Comparison of ENCODE assay signal across 16 cellular contexts in genomic region chr3:118505784-118506183, GRCh38.
A peak's percentile ranks its signal among the peaks of the same experiment; 100 is the strongest.
DNase-seq lines count a peak whose midpoint lies in the region; ATAC-seq and TF ChIP-seq lines count a peak whose summit lies in the region.
"Had no signal": no experiment of that assay in that cellular context is flagged by ENCODE, and none has a peak within 500 bp of the region (broad histone marks: within the 10 kb centered on the region; RNA-seq: fewer than 3 reads in every experiment).

No MANE protein-coding gene starts in this region.

- no peak overlapping the region for H3K4me3 Mint-ChIP-seq in osteocyte (ENCODE audit: unreplicated experiment)
- H3K4me3 Mint-ChIP-seq: CD4-positive, alpha-beta T cell had no signal

- H3F3A ChIP-seq in SK-N-SH (replicated peaks; ENCODE audit: insufficient read depth), result no peaks in the 10 kb centered on the region

- peak overlapping the region; percentile 35 for H3K27ac Mint-ChIP-seq in osteocyte (ENCODE audit: unreplicated experiment)
- H3K27ac Mint-ChIP-seq: CD4-positive, alpha-beta T cell had no signal

- CTCF ChIA-PET in SK-N-SH (lab: Yijun Ruan, JAX), result no interaction called here

- H3K9ac ChIP-seq in SK-N-SH, result no peak overlapping the region
- H3K9ac ChIP-seq: BLaER1 treated with 17β-estradiol and CSF1 and Interleukin-3, amounts not matched to agents 10 nM and 100 nM; GM23248 had no signal

- POLR2A ChIA-PET in SK-N-SH (lab: Yijun Ruan, JAX), result no interaction called here

- H2AFZ ChIP-seq in SK-N-SH (ENCODE audit: low read depth), result no peak overlapping the region
- H2AFZ ChIP-seq: GM23248 had no signal

- no peaks in the 10 kb centered on the region for H3K36me3 ChIP-seq in SK-N-SH (replicated peaks in 1 of 2; ENCODE audit: control insufficient read depth in 1 of 2, insufficient read depth in 2 of 2, low read length in 1 of 2)
- H3K36me3 ChIP-seq: BLaER1 treated with 17β-estradiol and CSF1 and Interleukin-3, amounts not matched to agents 10 nM and 100 nM had no signal

- no peaks in the 10 kb centered on the region for H3K79me2 ChIP-seq in SK-N-SH (ENCODE audit: insufficient read depth)

- H3K4me2 ChIP-seq in SK-N-SH, result no peak overlapping the region
- H3K4me2 ChIP-seq: BLaER1 treated with 17β-estradiol and CSF1 and Interleukin-3, amounts not matched to agents 10 nM and 100 nM had no signal

- no peaks in the 10 kb centered on the region for H3K9me3 Mint-ChIP-seq in osteocyte (ENCODE audit: unreplicated experiment)
- H3K9me3 Mint-ChIP-seq: CD4-positive, alpha-beta T cell had no signal

- DNase-seq in SK-N-SH, result no peak
- DNase-seq in HS-5 (ENCODE audit: low read depth), result peak; percentile 24
- peak; percentile 20 for DNase-seq in astrocyte of the hippocampus (ENCODE audit: low read depth, low spot score)
- no peak for DNase-seq in osteocyte (ENCODE audit: extremely low spot score, unreplicated experiment)
- DNase-seq in NCI-H526 treated with DMSO at 0.1 percent for 48 hours (lab: John Stamatoyannopoulos, UW), result no peak
- DNase-seq: Calu3; CD4-positive, alpha-beta T cell; DMS 273 treated with DMSO at 0.1 percent for 48 hours; GM23248 had no signal

- H3K27ac ChIP-seq in SK-N-SH (ENCODE audit: low read depth in 2 of 2, low read length in 1 of 2), result no peak overlapping the region
- H3K27ac ChIP-seq: 22Rv1; BLaER1 treated with 17β-estradiol and CSF1 and Interleukin-3, amounts not matched to agents 10 nM and 100 nM; GM23248 had no signal

- no peak for TF ChIP-seq EP300 in SK-N-SH (IDR thresholded peaks at IDR 0.05; ENCODE audit: borderline replicate concordance in 1 of 2, low read depth in 1 of 2, low read length in 1 of 2)

- no peaks in the 10 kb centered on the region for H3K9me2 ChIP-seq in SK-N-SH

- H3K4me1 Mint-ChIP-seq in osteocyte (ENCODE audit: unreplicated experiment), result peaks cover 19% of the 10 kb centered on the region

- ATAC-seq in SK-N-SH treated with all-trans-retinoic acid at 6 μM for 48 hours (peak; percentile 18; the same call in 1 of the 3 replicates), HG02798 (IDR thresholded peaks at IDR 0.05; ENCODE audit: poor library complexity, unreplicated experiment) (no peak), HG03045 (IDR thresholded peaks at IDR 0.05; ENCODE audit: unreplicated experiment) (no peak)
- ATAC-seq: GM12878, HCT116 had no signal

- no peaks in the 10 kb centered on the region for H4K20me1 ChIP-seq in SK-N-SH (ENCODE audit: insufficient read depth)
- H4K20me1 ChIP-seq: BLaER1 treated with 17β-estradiol and CSF1 and Interleukin-3, amounts not matched to agents 10 nM and 100 nM had no signal

- H3K27me3 Mint-ChIP-seq in osteocyte (ENCODE audit: unreplicated experiment), result no peaks in the 10 kb centered on the region
- H3K27me3 Mint-ChIP-seq: CD4-positive, alpha-beta T cell had no signal

- TF ChIP-seq RAD21 in SK-N-SH (IDR thresholded peaks at IDR 0.05; ENCODE audit: low read length), result no peak

- TF ChIP-seq CTCF in SK-N-SH (IDR thresholded peaks at IDR 0.05), result no peak
- no peak for TF ChIP-seq CTCF in osteocyte (IDR thresholded peaks at IDR 0.05)

- no peaks in the 10 kb centered on the region for H3K27me3 ChIP-seq in SK-N-SH (ENCODE audit: insufficient read depth)
- H3K27me3 ChIP-seq: BLaER1 treated with 17β-estradiol and CSF1 and Interleukin-3, amounts not matched to agents 10 nM and 100 nM had no signal

- H3K9me3 ChIP-seq in SK-N-SH, result no peaks in the 10 kb centered on the region
- H3K9me3 ChIP-seq: BLaER1 treated with 17β-estradiol and CSF1 and Interleukin-3, amounts not matched to agents 10 nM and 100 nM had no signal

- H3K4me1 ChIP-seq in SK-N-SH (ENCODE audit: control insufficient read depth in 1 of 2, insufficient read depth in 2 of 2, low read depth in 1 of 2, low read length in 1 of 2), result peaks cover 0 to 9% of the 10 kb centered on the region in 2 experiments; a peak in 2 of 4 replicates
- H3K4me1 ChIP-seq: BLaER1 treated with 17β-estradiol and CSF1 and Interleukin-3, amounts not matched to agents 10 nM and 100 nM had no signal

- H3K36me3 Mint-ChIP-seq in osteocyte (ENCODE audit: unreplicated experiment), result no peaks in the 10 kb centered on the region

- 24% methylated on average over 2 of the region's 2 CpGs for WGBS in SK-N-SH (ENCODE audit: low lambda C conversion rate)

- no peak overlapping the region for H3K4me3 ChIP-seq in SK-N-SH (ENCODE audit: low read depth in 2 of 2, low read length in 1 of 2)
- H3K4me3 ChIP-seq: BLaER1 treated with 17β-estradiol and CSF1 and Interleukin-3, amounts not matched to agents 10 nM and 100 nM; GM12878; GM23248 had no signal

TF ChIP-seq in SK-N-SH treated with all-trans-retinoic acid at 6 μM for 48 hours, 23 proteins besides CTCF, POLR2A, EP300 and RAD21:
- TF ChIP-seq ZFP30 (CRISPR knock-in tag; IDR thresholded peaks at IDR 0.05), result no peak
- TF ChIP-seq OSR1 (CRISPR knock-in tag; IDR thresholded peaks at IDR 0.05), result no peak
- TF ChIP-seq ISL1 (CRISPR knock-in tag; IDR thresholded peaks at IDR 0.05), result peak; percentile 46
- no peak for TF ChIP-seq BACH2 (CRISPR knock-in tag; IDR thresholded peaks at IDR 0.05; ENCODE audit: borderline replicate concordance)

TF ChIP-seq in SK-N-SH, 30 proteins besides CTCF, POLR2A, EP300 and RAD21:
- TF ChIP-seq NRF1 (IDR thresholded peaks at IDR 0.05; ENCODE audit: low read depth, low read length), result no peak
- TF ChIP-seq MEF2A (IDR thresholded peaks at IDR 0.05; ENCODE audit: borderline replicate concordance, low read depth), result no peak

Comparison
In these comparisons a context has a peak if more than half of its experiments do, and no peak if none do; other contexts are left out.
1. DNase-seq: peak in HS-5 (single experiment) and astrocyte of the hippocampus (single experiment); none in SK-N-SH (single experiment), osteocyte (single experiment) and NCI-H526 treated with DMSO at 0.1 percent for 48 hours (single experiment).